In the genomic region with DNA sequence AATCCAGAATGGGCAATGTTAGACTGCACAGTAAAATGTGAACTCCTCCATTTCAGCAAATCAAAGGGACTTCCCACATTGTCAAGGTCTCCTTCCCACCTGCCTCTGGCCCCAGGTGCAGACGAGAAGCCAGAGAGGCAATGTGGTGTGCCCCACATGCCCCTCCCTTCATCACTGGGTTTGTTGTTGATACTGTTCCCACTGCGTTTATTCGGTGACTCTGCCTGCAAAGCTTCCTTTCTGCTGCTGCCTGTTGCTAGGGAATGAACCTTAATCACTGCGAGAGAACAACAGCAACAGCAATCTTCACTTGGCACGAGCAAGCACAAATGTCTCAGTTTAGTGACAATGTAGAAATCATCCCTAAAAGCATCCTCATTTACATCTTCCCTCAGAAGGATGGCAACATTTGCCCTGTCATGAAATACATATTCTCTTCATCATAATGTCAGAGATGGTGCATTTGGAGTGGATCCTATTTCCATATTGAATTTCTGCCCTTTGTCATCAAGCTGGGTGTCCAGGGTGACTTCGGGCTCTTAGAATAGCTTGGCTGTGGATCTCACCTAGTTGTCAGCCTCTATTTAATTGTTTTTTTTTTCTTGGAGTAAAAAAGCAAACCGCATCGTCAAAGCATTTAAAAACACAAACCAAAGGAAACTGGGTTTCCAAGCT, we compare ENCODE assay signal across 7 cellular contexts.
DNase-seq lines count a peak whose midpoint lies in the region; ATAC-seq and TF ChIP-seq lines count a peak whose summit lies in the region.
"Not testable (repeated sequence)": the region's sequence is repeated elsewhere in the genome, so short reads cannot be mapped to it uniquely, and the experiment has no call there.

No MANE protein-coding gene starts in this region.

- 26 to 34% methylated on average over 2 to 5 of the region's 8 CpGs for WGBS in heart right ventricle, 2 donors
- 17 to 21% (median 21%) methylated on average over 2 to 5 of the region's 8 CpGs for WGBS in psoas muscle, 3 donors

- not testable (repeated sequence) for H3K4me2 ChIP-seq in DND-41 (ENCODE audit: insufficient read depth, low read length)

- H3K9me3 ChIP-seq in DND-41 (ENCODE audit: insufficient read depth, low read length, severe bottlenecking); Panc1 (ENCODE audit: control insufficient read depth, insufficient read depth, low read depth, low read length); heart right ventricle; mucosa of descending colon; psoas muscle: not testable (repeated sequence)

- not testable (repeated sequence) for H3K4me3 Mint-ChIP-seq in activated CD4-positive, alpha-beta T cell treated with anti-CD3 and anti-CD28 coated beads, Interleukin-2, amount 10 ng/mL, durations not matched to agents 24 days and 14 days; central memory CD8-positive, alpha-beta T cell

- POLR2A ChIA-PET in Panc1 (lab: Charles Lee) = not testable (repeated sequence)

- H3K36me3 ChIP-seq in DND-41 (ENCODE audit: insufficient read depth, low read length); Panc1 (ENCODE audit: control insufficient read depth, insufficient read depth, low read length); heart right ventricle; mucosa of descending colon (ENCODE audit: low read depth); psoas muscle (ENCODE audit: insufficient read depth in 1 of 2, low read depth in 1 of 2): not testable (repeated sequence)

- H2AFZ ChIP-seq in DND-41 (ENCODE audit: low read depth, low read length) = not testable (repeated sequence)

- not testable (repeated sequence) for TF ChIP-seq CTCF in DND-41 (IDR thresholded peaks at IDR 0.05; ENCODE audit: borderline replicate concordance, extremely low read depth, low read length, poor library complexity, severe bottlenecking); Panc1 (IDR thresholded peaks at IDR 0.05); heart right ventricle (IDR thresholded peaks at IDR 0.05); mucosa of descending colon (IDR thresholded peaks at IDR 0.05); psoas muscle (IDR thresholded peaks at IDR 0.05)

- H3K9me3 Mint-ChIP-seq in activated CD4-positive, alpha-beta T cell treated with anti-CD3 and anti-CD28 coated beads, Interleukin-2, amount 10 ng/mL, durations not matched to agents 24 days and 14 days; central memory CD8-positive, alpha-beta T cell: not testable (repeated sequence)

- intact Hi-C loops in Panc1 (cut with micrococcal nuclease; ENCODE audit: unreplicated experiment); activated CD4-positive, alpha-beta T cell treated with anti-CD3 and anti-CD28 coated beads, Interleukin-2, amount 10 ng/mL, durations not matched to agents 24 days and 14 days (cut with micrococcal nuclease); heart right ventricle (cut with DNase I); mucosa of descending colon (cut with DNase I, micrococcal nuclease); psoas muscle (cut with DNase I): not testable (repeated sequence)

- not testable (repeated sequence) for H3K27me3 Mint-ChIP-seq in activated CD4-positive, alpha-beta T cell treated with anti-CD3 and anti-CD28 coated beads, Interleukin-2, amount 10 ng/mL, durations not matched to agents 24 days and 14 days; central memory CD8-positive, alpha-beta T cell

- not testable (repeated sequence) for H4K20me1 ChIP-seq in DND-41 (ENCODE audit: insufficient read depth, low read length)

- peak; percentile 20 for DNase-seq in DND-41
- DNase-seq in Panc1 (ENCODE audit: low read depth, low spot score); central memory CD8-positive, alpha-beta T cell (ENCODE audit: low spot score in 2 of 2); heart right ventricle; mucosa of descending colon; psoas muscle: not testable (repeated sequence)
- DNase-seq in activated CD4-positive, alpha-beta T cell treated with anti-CD3 and anti-CD28 coated beads, Interleukin-2, amount 10 ng/mL, durations not matched to agents 24 days and 14 days = peak; percentile 46

- not testable (repeated sequence) for H3K79me2 ChIP-seq in DND-41 (ENCODE audit: insufficient read depth, low read length)

- not testable (repeated sequence) for H3K4me1 Mint-ChIP-seq in activated CD4-positive, alpha-beta T cell treated with anti-CD3 and anti-CD28 coated beads, Interleukin-2, amount 10 ng/mL, durations not matched to agents 24 days and 14 days; central memory CD8-positive, alpha-beta T cell

- in situ Hi-C loops in Panc1 (cut with HindIII; ENCODE audit: low pct_unique_long_range_greater_than_20kb, low sequenced_read_pairs) = not testable (repeated sequence)

- ATAC-seq in DND-41 (ENCODE audit: insufficient read depth, low read depth) = peak; percentile 65
- peak; percentile 35; the same call in 1 of the 2 replicates for ATAC-seq in Panc1
- ATAC-seq in central memory CD8-positive, alpha-beta T cell (replicated peaks; ENCODE audit: extremely low read depth, poor library complexity, severe bottlenecking) = peak; percentile 65
- ATAC-seq in heart right ventricle = peak in 7 of 8 donors; percentile 47 to 89 (median 69)
- peak; percentile 78 for ATAC-seq in mucosa of descending colon
- ATAC-seq in psoas muscle = peak; percentile 74 to 90 (median 83)

- not testable (repeated sequence) for BruUV-seq in Panc1 (replicated peaks; lab: Mats Ljungman, UMichigan)

- H3K4me3 ChIP-seq in DND-41 (ENCODE audit: low read depth in 1 of 2, low read length in 2 of 2); Panc1 (ENCODE audit: low read depth in 2 of 2, low read length in 2 of 2); heart right ventricle; mucosa of descending colon; psoas muscle: not testable (repeated sequence)

- not testable (repeated sequence) for H3K36me3 Mint-ChIP-seq in activated CD4-positive, alpha-beta T cell treated with anti-CD3 and anti-CD28 coated beads, Interleukin-2, amount 10 ng/mL, durations not matched to agents 24 days and 14 days (ENCODE audit: low read depth); central memory CD8-positive, alpha-beta T cell (ENCODE audit: insufficient read depth)

- not testable (repeated sequence) for H3K27me3 ChIP-seq in DND-41 (ENCODE audit: insufficient read depth, low read length, poor library complexity); Panc1 (ENCODE audit: control insufficient read depth, insufficient read depth, low read length); heart right ventricle; psoas muscle (ENCODE audit: insufficient read depth in 3 of 3, low read length in 2 of 3)

- CTCF ChIA-PET in Panc1 (lab: Charles Lee) = not testable (repeated sequence)

- peaks cover 15% of the 10 kb centered on the region for H3K4me1 ChIP-seq in DND-41 (ENCODE audit: insufficient read depth, low read length)
- H3K4me1 ChIP-seq in Panc1 (ENCODE audit: control insufficient read depth, insufficient read depth, low read length); heart right ventricle; mucosa of descending colon (ENCODE audit: low read depth); psoas muscle: not testable (repeated sequence)

- H3K27ac ChIP-seq in DND-41 (ENCODE audit: low read length); Panc1 (ENCODE audit: low read length); heart right ventricle; psoas muscle: not testable (repeated sequence)

- H3K9ac ChIP-seq in DND-41 (ENCODE audit: low read depth, low read length) = not testable (repeated sequence)

- not testable (repeated sequence) for H3K27ac Mint-ChIP-seq in activated CD4-positive, alpha-beta T cell treated with anti-CD3 and anti-CD28 coated beads, Interleukin-2, amount 10 ng/mL, durations not matched to agents 24 days and 14 days; central memory CD8-positive, alpha-beta T cell (ENCODE audit: low read depth)
